In the genomic region with DNA sequence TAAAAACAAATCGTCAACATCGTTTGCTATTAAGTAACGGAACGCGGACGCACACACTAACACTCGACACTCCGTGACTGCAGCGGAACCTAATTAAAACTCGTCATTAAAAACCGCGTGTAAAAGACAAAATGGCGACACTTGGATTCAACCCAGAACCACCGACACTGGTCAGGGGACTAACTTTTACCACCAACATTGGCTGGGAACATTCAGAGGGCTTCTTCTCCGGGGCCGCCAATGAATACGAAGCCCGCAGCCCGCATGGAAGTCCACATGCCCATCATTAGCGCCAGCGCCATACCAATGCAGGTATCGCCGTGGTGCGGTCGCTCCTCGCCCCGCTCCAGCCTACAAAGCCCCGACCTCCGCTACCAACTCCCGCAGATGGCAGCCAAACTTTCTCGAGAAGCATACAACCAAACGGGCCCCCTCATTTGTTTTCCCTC, we compare ENCODE assay signal across 1 cellular context.
TF ChIP-seq lines count a peak whose summit lies in the region.

No MANE protein-coding gene starts in this region.

TF ChIP-seq in GM12878, 131 proteins besides CTCF, POLR2A, EP300 and RAD21 (continued from another document):
- TF ChIP-seq, protein P1, sequence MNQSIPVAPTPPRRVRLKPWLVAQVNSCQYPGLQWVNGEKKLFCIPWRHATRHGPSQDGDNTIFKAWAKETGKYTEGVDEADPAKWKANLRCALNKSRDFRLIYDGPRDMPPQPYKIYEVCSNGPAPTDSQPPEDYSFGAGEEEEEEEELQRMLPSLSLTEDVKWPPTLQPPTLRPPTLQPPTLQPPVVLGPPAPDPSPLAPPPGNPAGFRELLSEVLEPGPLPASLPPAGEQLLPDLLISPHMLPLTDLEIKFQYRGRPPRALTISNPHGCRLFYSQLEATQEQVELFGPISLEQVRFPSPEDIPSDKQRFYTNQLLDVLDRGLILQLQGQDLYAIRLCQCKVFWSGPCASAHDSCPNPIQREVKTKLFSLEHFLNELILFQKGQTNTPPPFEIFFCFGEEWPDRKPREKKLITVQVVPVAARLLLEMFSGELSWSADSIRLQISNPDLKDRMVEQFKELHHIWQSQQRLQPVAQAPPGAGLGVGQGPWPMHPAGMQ (IDR thresholded peaks at IDR 0.05; ENCODE audit: borderline replicate concordance): no peak
- no peak for TF ChIP-seq RCOR1 (conservative IDR thresholded peaks at IDR 0.05; ENCODE audit: low read depth, low read length)
- TF ChIP-seq, protein P2, sequence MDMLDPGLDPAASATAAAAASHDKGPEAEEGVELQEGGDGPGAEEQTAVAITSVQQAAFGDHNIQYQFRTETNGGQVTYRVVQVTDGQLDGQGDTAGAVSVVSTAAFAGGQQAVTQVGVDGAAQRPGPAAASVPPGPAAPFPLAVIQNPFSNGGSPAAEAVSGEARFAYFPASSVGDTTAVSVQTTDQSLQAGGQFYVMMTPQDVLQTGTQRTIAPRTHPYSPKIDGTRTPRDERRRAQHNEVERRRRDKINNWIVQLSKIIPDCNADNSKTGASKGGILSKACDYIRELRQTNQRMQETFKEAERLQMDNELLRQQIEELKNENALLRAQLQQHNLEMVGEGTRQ (IDR thresholded peaks at IDR 0.05; ENCODE audit: borderline replicate concordance, low read depth, low read length): no peak
- no peak for TF ChIP-seq RFX5 (IDR thresholded peaks at IDR 0.05; ENCODE audit: low read depth, low read length)
- no peak for TF ChIP-seq EED (IDR thresholded peaks at IDR 0.05; ENCODE audit: low read depth)
- TF ChIP-seq POU2F2 (IDR thresholded peaks at IDR 0.05; ENCODE audit: borderline replicate concordance, low read depth, low read length): peak; percentile 53; the same call in 2 of the 3 replicates
- peak; percentile 14 for TF ChIP-seq MYC (IDR thresholded peaks at IDR 0.05; ENCODE audit: insufficient read depth, insufficient read length, insufficient replicate concordance, low read length, severe bottlenecking)
- no peak for TF ChIP-seq RELA (IDR thresholded peaks at IDR 0.05; ENCODE audit: borderline replicate concordance, partially characterized antibody)
- no peak for TF ChIP-seq SUPT20H (IDR thresholded peaks at IDR 0.05; ENCODE audit: borderline replicate concordance, control insufficient read depth, low read depth, low read length)
- TF ChIP-seq, protein P3, sequence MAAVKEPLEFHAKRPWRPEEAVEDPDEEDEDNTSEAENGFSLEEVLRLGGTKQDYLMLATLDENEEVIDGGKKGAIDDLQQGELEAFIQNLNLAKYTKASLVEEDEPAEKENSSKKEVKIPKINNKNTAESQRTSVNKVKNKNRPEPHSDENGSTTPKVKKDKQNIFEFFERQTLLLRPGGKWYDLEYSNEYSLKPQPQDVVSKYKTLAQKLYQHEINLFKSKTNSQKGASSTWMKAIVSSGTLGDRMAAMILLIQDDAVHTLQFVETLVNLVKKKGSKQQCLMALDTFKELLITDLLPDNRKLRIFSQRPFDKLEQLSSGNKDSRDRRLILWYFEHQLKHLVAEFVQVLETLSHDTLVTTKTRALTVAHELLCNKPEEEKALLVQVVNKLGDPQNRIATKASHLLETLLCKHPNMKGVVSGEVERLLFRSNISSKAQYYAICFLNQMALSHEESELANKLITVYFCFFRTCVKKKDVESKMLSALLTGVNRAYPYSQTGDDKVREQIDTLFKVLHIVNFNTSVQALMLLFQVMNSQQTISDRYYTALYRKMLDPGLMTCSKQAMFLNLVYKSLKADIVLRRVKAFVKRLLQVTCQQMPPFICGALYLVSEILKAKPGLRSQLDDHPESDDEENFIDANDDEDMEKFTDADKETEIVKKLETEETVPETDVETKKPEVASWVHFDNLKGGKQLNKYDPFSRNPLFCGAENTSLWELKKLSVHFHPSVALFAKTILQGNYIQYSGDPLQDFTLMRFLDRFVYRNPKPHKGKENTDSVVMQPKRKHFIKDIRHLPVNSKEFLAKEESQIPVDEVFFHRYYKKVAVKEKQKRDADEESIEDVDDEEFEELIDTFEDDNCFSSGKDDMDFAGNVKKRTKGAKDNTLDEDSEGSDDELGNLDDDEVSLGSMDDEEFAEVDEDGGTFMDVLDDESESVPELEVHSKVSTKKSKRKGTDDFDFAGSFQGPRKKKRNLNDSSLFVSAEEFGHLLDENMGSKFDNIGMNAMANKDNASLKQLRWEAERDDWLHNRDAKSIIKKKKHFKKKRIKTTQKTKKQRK (IDR thresholded peaks at IDR 0.05; ENCODE audit: low read depth, low read length): no peak
- TF ChIP-seq, protein P4, sequence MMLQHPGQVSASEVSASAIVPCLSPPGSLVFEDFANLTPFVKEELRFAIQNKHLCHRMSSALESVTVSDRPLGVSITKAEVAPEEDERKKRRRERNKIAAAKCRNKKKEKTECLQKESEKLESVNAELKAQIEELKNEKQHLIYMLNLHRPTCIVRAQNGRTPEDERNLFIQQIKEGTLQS (IDR thresholded peaks at IDR 0.05; ENCODE audit: borderline replicate concordance, extremely low read depth, low read depth, low read length): no peak
- no peak for TF ChIP-seq ZBTB4 (CRISPR knock-in tag; IDR thresholded peaks at IDR 0.05)
- 0 out of 2 replicates have a peak, but pooled peaks have one; percentile 24 for TF ChIP-seq MLLT1 (IDR thresholded peaks at IDR 0.05)
- no peak for TF ChIP-seq DPF2 (IDR thresholded peaks at IDR 0.05)
- no peak for TF ChIP-seq NBN (IDR thresholded peaks at IDR 0.05)
- TF ChIP-seq ETV6 (conservative IDR thresholded peaks at IDR 0.05 in 1 of 2, IDR thresholded peaks at IDR 0.05 in 1 of 2; ENCODE audit: borderline replicate concordance in 1 of 2, low read depth in 1 of 2): no peak
- TF ChIP-seq, protein P5, sequence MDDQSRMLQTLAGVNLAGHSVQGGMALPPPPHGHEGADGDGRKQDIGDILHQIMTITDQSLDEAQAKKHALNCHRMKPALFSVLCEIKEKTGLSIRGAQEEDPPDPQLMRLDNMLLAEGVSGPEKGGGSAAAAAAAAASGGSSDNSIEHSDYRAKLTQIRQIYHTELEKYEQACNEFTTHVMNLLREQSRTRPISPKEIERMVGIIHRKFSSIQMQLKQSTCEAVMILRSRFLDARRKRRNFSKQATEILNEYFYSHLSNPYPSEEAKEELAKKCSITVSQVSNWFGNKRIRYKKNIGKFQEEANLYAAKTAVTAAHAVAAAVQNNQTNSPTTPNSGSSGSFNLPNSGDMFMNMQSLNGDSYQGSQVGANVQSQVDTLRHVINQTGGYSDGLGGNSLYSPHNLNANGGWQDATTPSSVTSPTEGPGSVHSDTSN (IDR thresholded peaks at IDR 0.05; ENCODE audit: insufficient replicate concordance, low read depth, low read length): no peak
- no peak for TF ChIP-seq SMAD1 (IDR thresholded peaks at IDR 0.05; ENCODE audit: low read depth, partially characterized antibody)
- TF ChIP-seq WRNIP1 (IDR thresholded peaks at IDR 0.05; ENCODE audit: borderline replicate concordance, low read depth, low read length): 0 out of 2 replicates have a peak, but pooled peaks have one; percentile 81
- TF ChIP-seq CBX5 (IDR thresholded peaks at IDR 0.05; ENCODE audit: low read depth): no peak
- no peak for TF ChIP-seq PAX8 (IDR thresholded peaks at IDR 0.05)
- TF ChIP-seq GABPA (IDR thresholded peaks at IDR 0.05; ENCODE audit: low read depth): no peak
- no peak for TF ChIP-seq GATAD2B (conservative IDR thresholded peaks at IDR 0.05; ENCODE audit: low read depth)
- TF ChIP-seq PML (IDR thresholded peaks at IDR 0.05; ENCODE audit: low read length): no peak
- TF ChIP-seq JUND (IDR thresholded peaks at IDR 0.05; ENCODE audit: low read depth, low read length): no peak
- no peak; the same call in 1 of the 2 replicates for TF ChIP-seq TAF1 (IDR thresholded peaks at IDR 0.05; ENCODE audit: borderline replicate concordance, low read depth, low read length)
- peak; percentile 70; the same call in 1 of the 2 replicates for TF ChIP-seq CHD1 (IDR thresholded peaks at IDR 0.05; ENCODE audit: low read depth, low read length)
- TF ChIP-seq ZNF24 (IDR thresholded peaks at IDR 0.05): no peak
- no peak for TF ChIP-seq ZNF687 (IDR thresholded peaks at IDR 0.05)
- TF ChIP-seq ZNF622 (IDR thresholded peaks at IDR 0.05): no peak
- no peak for TF ChIP-seq ATF7 (IDR thresholded peaks at IDR 0.05; ENCODE audit: low read depth)
- peak; percentile 45; the same call in 1 of the 2 replicates for TF ChIP-seq YY1 (IDR thresholded peaks at IDR 0.05; ENCODE audit: low read depth, low read length)
- TF ChIP-seq MEF2A (IDR thresholded peaks at IDR 0.05; ENCODE audit: insufficient read depth, low read depth, low read length): no peak
- no peak for TF ChIP-seq TARDBP (IDR thresholded peaks at IDR 0.05; ENCODE audit: borderline replicate concordance)
- TF ChIP-seq FOXM1 (IDR thresholded peaks at IDR 0.05; ENCODE audit: low read depth, low read length): 0 out of 2 replicates have a peak, but pooled peaks have one; percentile 31
- no peak for TF ChIP-seq ZNF384 (IDR thresholded peaks at IDR 0.05; ENCODE audit: borderline replicate concordance, low read depth, low read length)
